In the genomic region with DNA sequence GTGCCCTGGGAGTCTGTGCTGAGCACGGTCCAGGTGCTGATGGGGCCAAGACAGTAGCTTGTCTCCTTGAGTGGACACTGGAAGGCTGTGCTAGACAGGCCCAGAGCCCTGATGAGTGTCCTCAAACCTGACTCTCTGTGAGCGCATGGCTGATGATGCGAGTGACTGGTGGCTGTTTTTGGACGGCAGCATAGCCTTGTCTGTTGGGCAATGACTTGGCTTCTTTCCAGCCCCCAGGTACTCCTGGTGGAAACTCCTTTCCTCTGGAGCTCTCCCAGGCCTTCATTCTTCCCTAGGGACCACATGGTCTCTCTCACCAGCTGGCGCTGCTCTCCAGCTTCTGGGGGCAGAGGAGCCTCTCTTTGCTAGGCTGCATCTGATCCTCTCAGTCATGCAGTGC, we compare ENCODE assay signal across 21 cellular contexts.
DNase-seq lines count a peak whose midpoint lies in the region; TF ChIP-seq lines count a peak whose summit lies in the region.
"Had no signal": no experiment of that assay in that cellular context is flagged by ENCODE, and none has a peak within 500 bp of the region (broad histone marks: within the 10 kb centered on the region; RNA-seq: fewer than 3 reads in every experiment).

No MANE protein-coding gene starts in this region.

- no peak for TF ChIP-seq CTCF in endothelial cell (IDR thresholded peaks at IDR 0.05; ENCODE audit: unreplicated experiment)

- no peak overlapping the region for H3K27ac Mint-ChIP-seq in endothelial cell (ENCODE audit: unreplicated experiment)
- H3K27ac Mint-ChIP-seq: activated CD8-positive, alpha-beta T cell treated with anti-CD3 and anti-CD28 coated beads for 36 hours; activated T-cell treated with anti-CD3 and anti-CD28 coated beads, Interleukin-2, amount 50 U/mL, for 24 hours; CD8-positive, alpha-beta T cell; stimulated activated memory B cell treated with anti-CD40 and anti-IgM and Interleukin-4, amounts not matched to agents 10 μg/mL and 1 μg/mL and 100 μg/mL, for 72 hours had no signal

- H3K36me3 Mint-ChIP-seq in endothelial cell (ENCODE audit: low read depth, unreplicated experiment), result no peaks in the 10 kb centered on the region
- H3K36me3 Mint-ChIP-seq: CD8-positive, alpha-beta T cell; stimulated activated memory B cell treated with anti-CD40 and anti-IgM and Interleukin-4, amounts not matched to agents 10 μg/mL and 1 μg/mL and 100 μg/mL, for 72 hours had no signal

- no peak overlapping the region for H3K4me3 Mint-ChIP-seq in endothelial cell (ENCODE audit: unreplicated experiment)
- H3K4me3 Mint-ChIP-seq: activated CD8-positive, alpha-beta T cell treated with anti-CD3 and anti-CD28 coated beads for 36 hours; activated T-cell treated with anti-CD3 and anti-CD28 coated beads, Interleukin-2, amount 50 U/mL, for 24 hours; CD8-positive, alpha-beta T cell; stimulated activated memory B cell treated with anti-CD40 and anti-IgM and Interleukin-4, amounts not matched to agents 10 μg/mL and 1 μg/mL and 100 μg/mL, for 72 hours had no signal

- H3K9me3 Mint-ChIP-seq in endothelial cell (ENCODE audit: unreplicated experiment), result no peaks in the 10 kb centered on the region
- H3K9me3 Mint-ChIP-seq: activated CD8-positive, alpha-beta T cell treated with anti-CD3 and anti-CD28 coated beads for 36 hours; activated T-cell treated with anti-CD3 and anti-CD28 coated beads, Interleukin-2, amount 50 U/mL, for 24 hours; CD8-positive, alpha-beta T cell had no signal

- H3K4me1 Mint-ChIP-seq in endothelial cell (ENCODE audit: unreplicated experiment), result peaks cover 12% of the 10 kb centered on the region
- H3K4me1 Mint-ChIP-seq: stimulated activated memory B cell treated with anti-CD40 and anti-IgM and Interleukin-4, amounts not matched to agents 10 μg/mL and 1 μg/mL and 100 μg/mL, for 72 hours had no signal

- DNase-seq in DMS79 (lab: John Stamatoyannopoulos, UW) (peak; percentile 76), NCI-H187 (lab: John Stamatoyannopoulos, UW) (peak; percentile 27 to 74), NCI-H345 treated with DMSO at 0.1 percent for 48 hours (lab: John Stamatoyannopoulos, UW; ENCODE audit: unreplicated experiment) (peak; percentile 88), kidney tubule cell (ENCODE audit: low spot score) (peak; percentile 68), endothelial cell (ENCODE audit: low spot score) (no peak), COLO668 (lab: John Stamatoyannopoulos, UW; ENCODE audit: unreplicated experiment) (no peak), HT-29 (ENCODE audit: low spot score) (no peak)
- DNase-seq: activated CD8-positive, alpha-beta T cell treated with anti-CD3 and anti-CD28 coated beads for 36 hours; activated naive CD4-positive, alpha-beta T cell treated with Interleukin-2 at 50 U/mL for 16 hours; activated T-cell treated with anti-CD3 and anti-CD28 coated beads, Interleukin-2, amount 50 U/mL, for 24 hours; CD8-positive, alpha-beta T cell; colonic mucosa; glutamatergic neuron; kidney glomerular epithelial cell; NCI-H446; nucleus accumbens; OCI-M1; Right ventricle myocardium superior; stimulated activated CD4-positive, alpha-beta T cell treated with anti-CD3 and anti-CD28 coated beads, Interleukin-2, amount 100 ng/mL, for 24 hours; testis had no signal

- peaks cover 6% of the 10 kb centered on the region for H3K27me3 Mint-ChIP-seq in endothelial cell (ENCODE audit: unreplicated experiment)
- H3K27me3 Mint-ChIP-seq: activated CD8-positive, alpha-beta T cell treated with anti-CD3 and anti-CD28 coated beads for 36 hours; stimulated activated memory B cell treated with anti-CD40 and anti-IgM and Interleukin-4, amounts not matched to agents 10 μg/mL and 1 μg/mL and 100 μg/mL, for 72 hours had no signal

Comparison
In these comparisons a context has a peak if more than half of its experiments do, and no peak if none do; other contexts are left out.
1. DNase-seq: peak in DMS79 (single experiment), NCI-H187 (2 of 2), NCI-H345 treated with DMSO at 0.1 percent for 48 hours (single experiment) and kidney tubule cell (single experiment); none in endothelial cell (single experiment), COLO668 (single experiment) and HT-29 (single experiment).